23 cellular contexts compared by ENCODE assay signal in the genomic region with DNA sequence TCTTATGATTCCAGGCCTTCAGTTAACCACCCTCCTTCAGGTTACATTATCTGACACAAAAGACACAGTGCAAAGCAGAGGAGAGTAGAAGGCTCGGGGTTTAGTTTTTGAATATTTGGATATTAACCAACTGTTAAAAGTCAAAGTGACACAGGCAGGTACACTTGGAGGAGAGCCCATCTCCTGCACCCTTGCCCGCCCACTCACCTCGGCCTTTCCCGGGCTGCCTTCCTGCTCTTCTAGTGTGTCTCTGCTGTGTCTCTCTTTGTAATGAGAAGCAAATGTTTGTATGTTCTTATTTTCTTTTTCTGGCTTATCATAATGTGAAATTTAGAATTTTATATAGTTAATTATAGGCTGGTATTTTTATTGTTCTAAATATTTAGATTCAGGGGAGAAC. TPM values are rescaled to one million over a fixed set of nuclear protein-coding genes. Genes with fewer than 3 reads are reported as not detected.
A peak's percentile ranks its signal among the peaks of the same experiment; 100 is the strongest.
DNase-seq lines count a peak whose midpoint lies in the region; ATAC-seq and TF ChIP-seq lines count a peak whose summit lies in the region.
"Had no signal": no experiment of that assay in that cellular context is flagged by ENCODE, and none has a peak within 500 bp of the region (broad histone marks: within the 10 kb centered on the region; RNA-seq: fewer than 3 reads in every experiment).

No MANE protein-coding gene starts in this region.

- H3K4me1 Mint-ChIP-seq in activated naive CD4-positive, alpha-beta T cell treated with anti-CD3 and anti-CD28 coated beads, Interleukin-2, amount 50 U/mL, for 24 hours, result peaks cover 29% of the 10 kb centered on the region
- peaks cover 22% of the 10 kb centered on the region for H3K4me1 Mint-ChIP-seq in activated naive CD4-positive, alpha-beta T cell treated with anti-CD3 and anti-CD28 coated beads for 36 hours (ENCODE audit: low read depth)
- peaks cover 45% of the 10 kb centered on the region for H3K4me1 Mint-ChIP-seq in activated T-helper 2 cell treated with anti-CD3 and anti-CD28 coated beads, Interferon-gamma antibody, Interleukin-2, Interleukin-4, amounts not matched to agents 10 μg/mL and 5 μg/mL and 100 μg/mL, durations not matched to agents 14 hours and 24 hours and 36 hours (ENCODE audit: low read depth)
- peaks cover 20% of the 10 kb centered on the region for H3K4me1 Mint-ChIP-seq in stimulated activated effector memory CD8-positive, alpha-beta T cell treated with anti-CD3 and anti-CD28 coated beads, Interleukin-12 subunit alpha, Interleukin-12 subunit beta, amount 100 ng/mL, for 72 hours

- peak; percentile 75 to 95 (median 82) for ATAC-seq in right lobe of liver
- ATAC-seq in stimulated activated effector memory CD8-positive, alpha-beta T cell treated with anti-CD3 and anti-CD28 coated beads, Interleukin-12 subunit alpha, Interleukin-12 subunit beta, amount 100 ng/mL, for 72 hours, result no peak
- ATAC-seq in HG03025 (IDR thresholded peaks at IDR 0.05; ENCODE audit: low FRiP score, unreplicated experiment), result no peak
- no peak for ATAC-seq in GM21786 (IDR thresholded peaks at IDR 0.05; ENCODE audit: unreplicated experiment)
- ATAC-seq: GM23338, SK-N-SH treated with all-trans-retinoic acid at 6 μM for 48 hours had no signal

- H3K4me3 ChIP-seq in right lobe of liver, result no peak overlapping the region
- H3K4me3 ChIP-seq: GM23338 had no signal

- no peaks in the 10 kb centered on the region for H3K27me3 Mint-ChIP-seq in activated naive CD4-positive, alpha-beta T cell treated with anti-CD3 and anti-CD28 coated beads, Interleukin-2, amount 50 U/mL, for 24 hours
- no peaks in the 10 kb centered on the region for H3K27me3 Mint-ChIP-seq in activated naive CD4-positive, alpha-beta T cell treated with anti-CD3 and anti-CD28 coated beads for 36 hours (ENCODE audit: low read depth)
- H3K27me3 Mint-ChIP-seq in activated T-helper 2 cell treated with anti-CD3 and anti-CD28 coated beads, Interferon-gamma antibody, Interleukin-2, Interleukin-4, amounts not matched to agents 10 μg/mL and 5 μg/mL and 100 μg/mL, durations not matched to agents 14 hours and 24 hours and 36 hours (ENCODE audit: low read depth), result no peaks in the 10 kb centered on the region
- H3K27me3 Mint-ChIP-seq: CD8-positive, alpha-beta memory T cell; IgD-negative memory B cell had no signal

- no peak overlapping the region for H3K27ac ChIP-seq in right lobe of liver
- H3K27ac ChIP-seq: C4-2B had no signal

- peak overlapping the region; percentile 20 for H3K27ac Mint-ChIP-seq in activated naive CD4-positive, alpha-beta T cell treated with anti-CD3 and anti-CD28 coated beads, Interleukin-2, amount 50 U/mL, for 24 hours
- no peak overlapping the region for H3K27ac Mint-ChIP-seq in activated naive CD4-positive, alpha-beta T cell treated with anti-CD3 and anti-CD28 coated beads for 36 hours
- H3K27ac Mint-ChIP-seq in activated T-helper 2 cell treated with anti-CD3 and anti-CD28 coated beads, Interferon-gamma antibody, Interleukin-2, Interleukin-4, amounts not matched to agents 10 μg/mL and 5 μg/mL and 100 μg/mL, durations not matched to agents 14 hours and 24 hours and 36 hours, result peak overlapping the region; percentile 8
- peak overlapping the region; percentile 85 for H3K27ac Mint-ChIP-seq in stimulated activated effector memory CD8-positive, alpha-beta T cell treated with anti-CD3 and anti-CD28 coated beads, Interleukin-12 subunit alpha, Interleukin-12 subunit beta, amount 100 ng/mL, for 72 hours
- H3K27ac Mint-ChIP-seq: GM23338, IgD-negative memory B cell had no signal

- CTCF ChIA-PET in activated naive CD4-positive, alpha-beta T cell treated with anti-CD3 and anti-CD28 coated beads for 36 hours (lab: Charles Lee), result no interaction called here

- WGBS in right lobe of liver (ENCODE audit: insufficient coverage, low coverage, low lambda C conversion rate, missing lambda C conversion rate), result 17% methylated on average over 4 of the region's 4 CpGs

- no peak for TF ChIP-seq POLR2A in right lobe of liver (IDR thresholded peaks at IDR 0.05)

- no peaks in the 10 kb centered on the region for H3K9me3 Mint-ChIP-seq in activated naive CD4-positive, alpha-beta T cell treated with anti-CD3 and anti-CD28 coated beads, Interleukin-2, amount 50 U/mL, for 24 hours
- H3K9me3 Mint-ChIP-seq in activated naive CD4-positive, alpha-beta T cell treated with anti-CD3 and anti-CD28 coated beads for 36 hours, result no peaks in the 10 kb centered on the region
- H3K9me3 Mint-ChIP-seq in activated T-helper 2 cell treated with anti-CD3 and anti-CD28 coated beads, Interferon-gamma antibody, Interleukin-2, Interleukin-4, amounts not matched to agents 10 μg/mL and 5 μg/mL and 100 μg/mL, durations not matched to agents 14 hours and 24 hours and 36 hours, result no peaks in the 10 kb centered on the region
- no peaks in the 10 kb centered on the region for H3K9me3 Mint-ChIP-seq in stimulated activated effector memory CD8-positive, alpha-beta T cell treated with anti-CD3 and anti-CD28 coated beads, Interleukin-12 subunit alpha, Interleukin-12 subunit beta, amount 100 ng/mL, for 72 hours
- H3K9me3 Mint-ChIP-seq: CD8-positive, alpha-beta memory T cell; GM23338; IgD-negative memory B cell had no signal

- no peaks in the 10 kb centered on the region for H3K9me3 ChIP-seq in right lobe of liver

- intact Hi-C loops in activated naive CD4-positive, alpha-beta T cell treated with anti-CD3 and anti-CD28 coated beads for 36 hours (cut with micrococcal nuclease), result no loop called here
- intact Hi-C loops in activated T-helper 2 cell treated with anti-CD3 and anti-CD28 coated beads, Interferon-gamma antibody, Interleukin-2, Interleukin-4, amounts not matched to agents 10 μg/mL and 5 μg/mL and 100 μg/mL, durations not matched to agents 14 hours and 24 hours and 36 hours (cut with micrococcal nuclease), result loop anchor here (10.0 kb wide), 1 partner anchor 247 kb away; no protein-coding TSS in a partner anchor
- intact Hi-C loops in right lobe of liver (cut with DNase I), result no loop called here

- no peak overlapping the region for H3K4me3 Mint-ChIP-seq in activated naive CD4-positive, alpha-beta T cell treated with anti-CD3 and anti-CD28 coated beads, Interleukin-2, amount 50 U/mL, for 24 hours
- H3K4me3 Mint-ChIP-seq in activated naive CD4-positive, alpha-beta T cell treated with anti-CD3 and anti-CD28 coated beads for 36 hours, result no peak overlapping the region
- H3K4me3 Mint-ChIP-seq in activated T-helper 2 cell treated with anti-CD3 and anti-CD28 coated beads, Interferon-gamma antibody, Interleukin-2, Interleukin-4, amounts not matched to agents 10 μg/mL and 5 μg/mL and 100 μg/mL, durations not matched to agents 14 hours and 24 hours and 36 hours (ENCODE audit: low read depth), result no peak overlapping the region
- no peak overlapping the region for H3K4me3 Mint-ChIP-seq in stimulated activated effector memory CD8-positive, alpha-beta T cell treated with anti-CD3 and anti-CD28 coated beads, Interleukin-12 subunit alpha, Interleukin-12 subunit beta, amount 100 ng/mL, for 72 hours
- H3K4me3 Mint-ChIP-seq: CD8-positive, alpha-beta memory T cell; GM23338; IgD-negative memory B cell had no signal

- TF ChIP-seq CTCF in right lobe of liver (IDR thresholded peaks at IDR 0.05), result no peak

- H3K4me1 ChIP-seq in right lobe of liver, result peaks cover 0 to 8% (median 0%) of the 10 kb centered on the region in 4 donors

- no peak for DNase-seq in activated naive CD4-positive, alpha-beta T cell treated with anti-CD3 and anti-CD28 coated beads for 36 hours
- DNase-seq in activated T-helper 2 cell treated with anti-CD3 and anti-CD28 coated beads, Interferon-gamma antibody, Interleukin-2, Interleukin-4, amounts not matched to agents 10 μg/mL and 5 μg/mL and 100 μg/mL, durations not matched to agents 14 hours and 24 hours and 36 hours (ENCODE audit: low spot score), result no peak
- DNase-seq in right lobe of liver (peak in 2 of 3 donors; percentile 42 to 58), RKO (ENCODE audit: low spot score) (no peak)
- DNase-seq in stimulated activated effector memory CD8-positive, alpha-beta T cell treated with anti-CD3 and anti-CD28 coated beads, Interleukin-12 subunit alpha, Interleukin-12 subunit beta, amount 100 ng/mL, for 72 hours (ENCODE audit: low spot score in 2 of 2), result no peak
- DNase-seq: 8988T; Calu3; CD8-positive, alpha-beta memory T cell; DMS153; HCEC 1CT; Karpas-422; NCI-H1417; NCI-H1694 treated with DMSO at 0.1 percent for 48 hours; NCI-H345; NCI-H524 treated with DMSO at 0.1 percent for 48 hours; NCI-H82 had no signal

- peaks cover 0 to 7% (median 1%) of the 10 kb centered on the region in 4 donors for H3K36me3 ChIP-seq in right lobe of liver

- H3K27me3 ChIP-seq in right lobe of liver, result no peaks in the 10 kb centered on the region

- H3K36me3 Mint-ChIP-seq in activated naive CD4-positive, alpha-beta T cell treated with anti-CD3 and anti-CD28 coated beads, Interleukin-2, amount 50 U/mL, for 24 hours, result peaks cover 19% of the 10 kb centered on the region
- H3K36me3 Mint-ChIP-seq in activated naive CD4-positive, alpha-beta T cell treated with anti-CD3 and anti-CD28 coated beads for 36 hours (ENCODE audit: low read depth), result peaks cover 35% of the 10 kb centered on the region
- peaks cover 52% of the 10 kb centered on the region for H3K36me3 Mint-ChIP-seq in activated T-helper 2 cell treated with anti-CD3 and anti-CD28 coated beads, Interferon-gamma antibody, Interleukin-2, Interleukin-4, amounts not matched to agents 10 μg/mL and 5 μg/mL and 100 μg/mL, durations not matched to agents 14 hours and 24 hours and 36 hours (ENCODE audit: low read depth)
- H3K36me3 Mint-ChIP-seq in stimulated activated effector memory CD8-positive, alpha-beta T cell treated with anti-CD3 and anti-CD28 coated beads, Interleukin-12 subunit alpha, Interleukin-12 subunit beta, amount 100 ng/mL, for 72 hours, result peaks cover 49% of the 10 kb centered on the region

RNA-seq across cellular contexts. Expression of gene ZNF236, which starts 35.1 kb away (rescaled TPM):
- total RNA-seq in activated naive CD4-positive, alpha-beta T cell treated with anti-CD3 and anti-CD28 coated beads for 36 hours, result 10 to 100 TPM; 13.7 to 17.7 TPM
- 19.8 and 22.9 TPM in 2 replicates for total RNA-seq in activated T-helper 2 cell treated with anti-CD3 and anti-CD28 coated beads, Interferon-gamma antibody, Interleukin-2, Interleukin-4, amounts not matched to agents 10 μg/mL and 5 μg/mL and 100 μg/mL, durations not matched to agents 14 hours and 24 hours and 36 hours
- total RNA-seq in right lobe of liver, result 1 to 10 TPM; 3.8 to 7.6 (median 5.8) TPM

Comparison
In these comparisons a context has a peak if more than half of its experiments do, and no peak if none do; other contexts are left out.
1. DNase-seq: peak in right lobe of liver (2 of 3); none in activated naive CD4-positive, alpha-beta T cell treated with anti-CD3 and anti-CD28 coated beads for 36 hours (single experiment), activated T-helper 2 cell treated with anti-CD3 and anti-CD28 coated beads, Interferon-gamma antibody, Interleukin-2, Interleukin-4, amounts not matched to agents 10 μg/mL and 5 μg/mL and 100 μg/mL, durations not matched to agents 14 hours and 24 hours and 36 hours (single experiment), stimulated activated effector memory CD8-positive, alpha-beta T cell treated with anti-CD3 and anti-CD28 coated beads, Interleukin-12 subunit alpha, Interleukin-12 subunit beta, amount 100 ng/mL, for 72 hours (0 of 2) and RKO (single experiment).
2. ATAC-seq: peak in right lobe of liver (4 of 4); none in stimulated activated effector memory CD8-positive, alpha-beta T cell treated with anti-CD3 and anti-CD28 coated beads, Interleukin-12 subunit alpha, Interleukin-12 subunit beta, amount 100 ng/mL, for 72 hours (single experiment), HG03025 (single experiment) and GM21786 (single experiment).